1 cellular context compared by ENCODE assay signal in genomic region chr6:6331393-6331792, GRCh38.
TF ChIP-seq lines count a peak whose summit lies in the region.

No MANE protein-coding gene starts in this region.

TF ChIP-seq in GM12878, 131 proteins besides CTCF, POLR2A, EP300 and RAD21 (continued from another document and continues in another):
- no peak for TF ChIP-seq ZBTB4 (CRISPR knock-in tag; IDR thresholded peaks at IDR 0.05)
- TF ChIP-seq ZNF592 (IDR thresholded peaks at IDR 0.05): peak; percentile 60; the same call in 1 of the 2 replicates
- no peak for TF ChIP-seq POLR2AphosphoS2 (IDR thresholded peaks at IDR 0.05; ENCODE audit: low read depth, low read length)
- no peak for TF ChIP-seq ASH2L (IDR thresholded peaks at IDR 0.05; ENCODE audit: borderline replicate concordance, low read depth)
- TF ChIP-seq NFXL1 (IDR thresholded peaks at IDR 0.05; ENCODE audit: borderline replicate concordance): no peak
- no peak for TF ChIP-seq CBFB (IDR thresholded peaks at IDR 0.05; ENCODE audit: low read depth)
- no peak for TF ChIP-seq RFX5 (IDR thresholded peaks at IDR 0.05; ENCODE audit: low read depth, low read length)
- peak; percentile 95 for TF ChIP-seq DPF2 (IDR thresholded peaks at IDR 0.05)
- TF ChIP-seq MAX (IDR thresholded peaks at IDR 0.05; ENCODE audit: low read depth, low read length): peak; percentile 79; the same call in 1 of the 2 replicates
- peak; percentile 76 for TF ChIP-seq NBN (IDR thresholded peaks at IDR 0.05)
- no peak for TF ChIP-seq ESRRA (IDR thresholded peaks at IDR 0.05; ENCODE audit: low read length)
- TF ChIP-seq SMAD5 (IDR thresholded peaks at IDR 0.05; ENCODE audit: low read depth): no peak
- TF ChIP-seq SUPT20H (IDR thresholded peaks at IDR 0.05; ENCODE audit: borderline replicate concordance, control insufficient read depth, low read depth, low read length): no peak
- TF ChIP-seq IRF4 (IDR thresholded peaks at IDR 0.05; ENCODE audit: low read depth, low read length): peak; percentile 96
- peak; percentile 93 for TF ChIP-seq RELB (IDR thresholded peaks at IDR 0.05; ENCODE audit: low read depth)
- peak; percentile 95 to 97 for TF ChIP-seq BHLHE40 (IDR thresholded peaks at IDR 0.05; ENCODE audit: borderline replicate concordance in 1 of 2, low read depth in 2 of 2, low read length in 1 of 2)
- TF ChIP-seq MXI1 (IDR thresholded peaks at IDR 0.05; ENCODE audit: low read depth, low read length): peak; percentile 94; the same call in 1 of the 2 replicates
- TF ChIP-seq BMI1 (IDR thresholded peaks at IDR 0.05; ENCODE audit: borderline replicate concordance): peak; percentile 66; the same call in 1 of the 2 replicates
- TF ChIP-seq IKZF2 (IDR thresholded peaks at IDR 0.05): peak; percentile 92 to 94
- no peak for TF ChIP-seq E2F4 (IDR thresholded peaks at IDR 0.05; ENCODE audit: low read depth, low read length)
- peak; percentile 96 for TF ChIP-seq MTA2 (IDR thresholded peaks at IDR 0.05; ENCODE audit: low read depth)
- peak; percentile 91 for TF ChIP-seq TBL1XR1 (IDR thresholded peaks at IDR 0.05; ENCODE audit: low read depth, low read length)
- TF ChIP-seq HCFC1 (IDR thresholded peaks at IDR 0.05; ENCODE audit: low read length): no peak
- peak; percentile 88 for TF ChIP-seq ZNF687 (IDR thresholded peaks at IDR 0.05)
- TF ChIP-seq ZNF384 (IDR thresholded peaks at IDR 0.05; ENCODE audit: borderline replicate concordance, low read depth, low read length): peak; percentile 84
- TF ChIP-seq EED (IDR thresholded peaks at IDR 0.05; ENCODE audit: low read depth): peak; percentile 73
- peak; percentile 87 for TF ChIP-seq IKZF1 (conservative IDR thresholded peaks at IDR 0.05)
- no peak for TF ChIP-seq ELK1 (IDR thresholded peaks at IDR 0.05; ENCODE audit: low read depth, low read length)
- peak; percentile 55 for TF ChIP-seq RAD51 (IDR thresholded peaks at IDR 0.05)
- TF ChIP-seq YY1 (IDR thresholded peaks at IDR 0.05; ENCODE audit: low read depth, low read length): peak; percentile 77; the same call in 1 of the 2 replicates
- TF ChIP-seq BCL3 (IDR thresholded peaks at IDR 0.05; ENCODE audit: borderline replicate concordance, insufficient read depth, low read depth, low read length, poor library complexity, severe bottlenecking): peak; percentile 94
- TF ChIP-seq FOS (IDR thresholded peaks at IDR 0.05; ENCODE audit: borderline replicate concordance, extremely low read depth, insufficient read length): no peak
- TF ChIP-seq MLLT1 (IDR thresholded peaks at IDR 0.05): peak; percentile 55; the same call in 1 of the 2 replicates
- no peak for TF ChIP-seq CEBPZ (IDR thresholded peaks at IDR 0.05; ENCODE audit: low read depth, low read length)
- TF ChIP-seq PML (IDR thresholded peaks at IDR 0.05; ENCODE audit: low read length): peak; percentile 69
